In genomic region chr7:128862571-128863432, GRCh38 we compare ENCODE assay signal across 8 cellular contexts. TPM values are rescaled to one million over a fixed set of nuclear protein-coding genes. Genes with fewer than 3 reads are reported as not detected.
DNase-seq lines count a peak whose midpoint lies in the region; ATAC-seq and TF ChIP-seq lines count a peak whose summit lies in the region.

Gene ATP6V1F, plus strand, starts transcription at chr7:128862856. Its CDS starts 49 bp downstream, at chr7:128862905.

- CTCF ChIA-PET in activated CD4-positive, alpha-beta T cell treated with anti-CD3 and anti-CD28 coated beads for 36 hours (lab: Charles Lee): interaction anchor here (0.6 to 5.3 kb wide), 23 partner anchors 10 to 580 kb away, joined by 3 to 49 read pairs (median 3); partner anchors contain the start of gene METTL2B

- DNase-seq in Ammon's horn (ENCODE audit: low spot score) (peak; percentile 97), NCI-H524 (lab: John Stamatoyannopoulos, UW) (peak; percentile 89 to 97), choroid plexus epithelial cell (ENCODE audit: low read depth) (peak; percentile 98), kidney epithelial cell (ENCODE audit: low read depth) (peak; percentile 84)
- DNase-seq in activated CD4-positive, alpha-beta T cell treated with anti-CD3 and anti-CD28 coated beads for 36 hours: peak; percentile 100
- peak; percentile 97 to 98 for DNase-seq in stimulated activated CD4-positive, alpha-beta T cell treated with anti-CD3 and anti-CD28 coated beads, Interleukin-15, amount 100 ng/mL, for 48 hours (ENCODE audit: low read depth in 2 of 2)

- H3K27me3 Mint-ChIP-seq in activated CD4-positive, alpha-beta T cell treated with anti-CD3 and anti-CD28 coated beads for 36 hours: no peaks in the 10 kb centered on the region

- TF ChIP-seq POLR2A in GM19193 (IDR thresholded peaks at IDR 0.05; ENCODE audit: extremely low read depth, insufficient read depth, insufficient read length): peak; percentile 76

- POLR2A ChIA-PET in activated CD4-positive, alpha-beta T cell treated with anti-CD3 and anti-CD28 coated beads for 36 hours (lab: Charles Lee): interaction anchor here (0.6 to 0.9 kb wide), 6 partner anchors 21 to 519 kb away, joined by 3 read pairs; partner anchors contain the start of gene CCDC136

- H3K36me3 ChIP-seq in kidney epithelial cell (ENCODE audit: control insufficient read depth, insufficient read depth, low read length): no peaks in the 10 kb centered on the region

- H3K4me3 Mint-ChIP-seq in activated CD4-positive, alpha-beta T cell treated with anti-CD3 and anti-CD28 coated beads for 36 hours: peak within 1 kb of the TSS; percentile 77

- peaks cover 8% of the 10 kb centered on the region for H3K36me3 Mint-ChIP-seq in activated CD4-positive, alpha-beta T cell treated with anti-CD3 and anti-CD28 coated beads for 36 hours (ENCODE audit: low read depth)

- no peaks in the 10 kb centered on the region for H3K9me3 Mint-ChIP-seq in activated CD4-positive, alpha-beta T cell treated with anti-CD3 and anti-CD28 coated beads for 36 hours (ENCODE audit: low read depth)

- H3K4me1 Mint-ChIP-seq in activated CD4-positive, alpha-beta T cell treated with anti-CD3 and anti-CD28 coated beads for 36 hours: peaks cover 13% of the 10 kb centered on the region

- peak; percentile 83 for ATAC-seq in HG03439 (IDR thresholded peaks at IDR 0.05; ENCODE audit: unreplicated experiment)
- peak; percentile 91 for ATAC-seq in activated CD4-positive, alpha-beta T cell treated with anti-CD3 and anti-CD28 coated beads for 36 hours

- H3K27ac Mint-ChIP-seq in activated CD4-positive, alpha-beta T cell treated with anti-CD3 and anti-CD28 coated beads for 36 hours: peak within 1 kb of the TSS; percentile 90

- no peak for TF ChIP-seq CTCF in choroid plexus epithelial cell (conservative IDR thresholded peaks at IDR 0.05; ENCODE audit: low read depth, low read length)
- no peak for TF ChIP-seq CTCF in kidney epithelial cell (IDR thresholded peaks at IDR 0.05; ENCODE audit: insufficient read depth, low read length, poor library complexity, severe bottlenecking)

- H3K4me3 ChIP-seq in choroid plexus epithelial cell (ENCODE audit: low read depth, low read length): peak within 1 kb of the TSS; percentile 95
- H3K4me3 ChIP-seq in kidney epithelial cell (ENCODE audit: low read depth, low read length): peak within 1 kb of the TSS; percentile 82

- intact Hi-C loops in activated CD4-positive, alpha-beta T cell treated with anti-CD3 and anti-CD28 coated beads for 36 hours (cut with DNase I, micrococcal nuclease): loop anchor here (1.0 to 10.0 kb wide), 15 partner anchors 20 to 576 kb away; partner anchors contain the start of genes CALU (in 2 of the 2), CCDC136 (in 2 of the 2), HILPDA (in 1 of the 2) and METTL2B (in 1 of the 2)

- H3K27me3 ChIP-seq in kidney epithelial cell (ENCODE audit: control insufficient read depth, insufficient read depth, low read length): no peaks in the 10 kb centered on the region

RNA-seq across cellular contexts. Expression of gene ATP6V1F, which starts in this region (rescaled TPM):
- total RNA-seq in activated CD4-positive, alpha-beta T cell treated with anti-CD3 and anti-CD28 coated beads for 36 hours: 100 to 1,000 TPM; 109 to 159 TPM
- total RNA-seq in kidney epithelial cell: 211 and 225 TPM in 2 replicates

Comparison
In these comparisons a context has a peak if more than half of its experiments do, and no peak if none do; other contexts are left out.
1. Peak in every context shown above with its lines: DNase-seq, ATAC-seq and H3K4me3 ChIP-seq.